In the genomic region with DNA sequence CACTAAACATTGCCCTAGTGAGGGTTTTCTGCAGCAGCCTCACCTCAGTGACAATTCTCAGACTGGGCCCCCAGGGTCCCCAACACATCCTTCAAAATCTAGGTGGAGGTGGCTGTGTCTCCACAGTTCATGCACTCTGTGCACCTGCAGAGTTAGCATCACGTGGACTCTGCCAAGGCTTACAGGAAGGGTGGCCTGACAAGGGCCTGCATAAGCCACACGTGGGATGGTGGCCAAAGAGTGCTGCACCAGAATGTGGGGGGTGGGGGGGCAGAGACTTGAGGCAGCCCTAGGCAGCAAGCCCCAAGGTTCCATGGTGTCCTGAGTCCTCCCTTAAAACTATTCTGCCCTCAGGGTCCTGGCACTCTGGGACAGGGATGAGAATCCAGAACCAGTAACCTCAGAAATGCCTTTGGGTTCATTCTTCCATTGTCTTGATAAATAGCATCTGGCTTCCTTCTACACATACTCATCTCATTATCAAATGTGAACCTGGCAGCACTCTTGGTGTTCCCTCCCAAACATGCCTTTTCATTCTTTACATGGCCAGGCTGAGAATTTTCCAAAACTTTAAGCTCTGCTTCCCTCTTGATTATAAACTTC, we compare ENCODE assay signal across 1 cellular context.
TF ChIP-seq lines count a peak whose summit lies in the region.

No MANE protein-coding gene starts in this region.

TF ChIP-seq in WTC11, 78 proteins besides CTCF, POLR2A, EP300 and RAD21 (continued from another document):
- TF ChIP-seq, protein P1, sequence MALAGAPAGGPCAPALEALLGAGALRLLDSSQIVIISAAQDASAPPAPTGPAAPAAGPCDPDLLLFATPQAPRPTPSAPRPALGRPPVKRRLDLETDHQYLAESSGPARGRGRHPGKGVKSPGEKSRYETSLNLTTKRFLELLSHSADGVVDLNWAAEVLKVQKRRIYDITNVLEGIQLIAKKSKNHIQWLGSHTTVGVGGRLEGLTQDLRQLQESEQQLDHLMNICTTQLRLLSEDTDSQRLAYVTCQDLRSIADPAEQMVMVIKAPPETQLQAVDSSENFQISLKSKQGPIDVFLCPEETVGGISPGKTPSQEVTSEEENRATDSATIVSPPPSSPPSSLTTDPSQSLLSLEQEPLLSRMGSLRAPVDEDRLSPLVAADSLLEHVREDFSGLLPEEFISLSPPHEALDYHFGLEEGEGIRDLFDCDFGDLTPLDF (CRISPR knock-in tag; IDR thresholded peaks at IDR 0.05) = no peak
- TF ChIP-seq NFATC4 (CRISPR knock-in tag; IDR thresholded peaks at IDR 0.05) (no peak), GTF2I (CRISPR knock-in tag; conservative IDR thresholded peaks at IDR 0.05) (no peak), ATF1 (CRISPR knock-in tag; IDR thresholded peaks at IDR 0.05) (no peak), KAT7 (CRISPR knock-in tag; IDR thresholded peaks at IDR 0.05; ENCODE audit: borderline replicate concordance) (no peak)
